19 cellular contexts compared by ENCODE assay signal in the genomic region with DNA sequence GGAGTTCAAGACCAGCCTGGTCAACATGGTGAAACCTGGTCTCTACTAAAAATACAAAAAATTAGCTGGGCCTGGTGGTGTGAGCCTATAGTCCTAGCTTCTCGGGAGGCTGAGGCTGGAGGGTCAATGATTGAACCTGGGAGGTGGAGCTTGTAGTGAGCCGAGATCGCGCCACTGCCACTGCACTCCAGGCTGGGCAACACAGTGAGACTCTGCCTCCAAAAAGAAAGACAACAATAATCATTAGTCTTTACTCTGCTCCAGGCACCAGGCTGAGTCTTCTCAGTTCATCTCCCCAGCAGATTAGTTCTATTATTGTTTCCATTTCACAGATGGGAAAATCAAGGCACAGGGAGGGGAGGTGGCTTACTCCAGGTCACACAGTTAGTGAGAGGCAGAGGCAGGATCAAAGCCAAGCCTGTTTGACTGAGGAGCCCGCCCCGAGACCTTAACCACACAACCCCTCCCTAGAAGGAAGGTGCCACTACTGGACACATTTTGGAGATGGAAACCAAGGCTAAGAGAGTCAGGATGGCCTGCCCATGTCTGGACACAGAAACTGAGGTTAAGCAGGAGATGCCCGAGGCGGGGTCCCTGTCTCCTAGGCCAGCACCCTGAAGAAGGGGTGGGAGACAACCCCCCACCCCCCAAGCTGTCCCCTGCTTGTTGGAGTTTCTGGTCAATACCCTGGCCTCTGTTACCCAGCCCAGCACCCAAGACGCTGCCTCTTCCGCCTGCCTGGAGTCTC.
DNase-seq lines count a peak whose midpoint lies in the region; FAIRE-seq and TF ChIP-seq lines count a peak whose summit lies in the region.
"Had no signal": no experiment of that assay in that cellular context is flagged by ENCODE, and none has a peak within 500 bp of the region (broad histone marks: within the 10 kb centered on the region; RNA-seq: fewer than 3 reads in every experiment).

No MANE protein-coding gene starts in this region.

- H3K4me1 ChIP-seq in mucosa of rectum (ENCODE audit: control insufficient read depth in 2 of 2, insufficient read depth in 2 of 2, low read length in 2 of 2) (peaks cover 13 to 19% of the 10 kb centered on the region in 2 donors), tibial artery (peaks cover 0 to 18% (median 5%) of the 10 kb centered on the region in 4 donors), trophoblast cell (ENCODE audit: control insufficient read depth in 1 of 2, insufficient read depth in 2 of 2, low read length in 2 of 2) (peaks cover 0 to 3% of the 10 kb centered on the region in 2 experiments)
- H3K4me1 ChIP-seq: gastrocnemius medialis had no signal

- POLR2A ChIA-PET in MCF 10A (lab: Yijun Ruan, JAX), result interaction anchor here (0.6 to 1.6 kb wide), 9 partner anchors 10 to 162 kb away, joined by 3 to 6 read pairs (median 3); no protein-coding TSS in a partner anchor

- H2BK12ac ChIP-seq in trophoblast cell (ENCODE audit: low read length), result no peak overlapping the region

- CTCF ChIA-PET in MCF 10A (lab: Yijun Ruan, JAX), result interaction anchor here (0.6 to 1.4 kb wide), 4 partner anchors 10 to 416 kb away, joined by 3 to 4 read pairs (median 3); no protein-coding TSS in a partner anchor

- H3K36me3 ChIP-seq in mucosa of rectum (ENCODE audit: control insufficient read depth in 2 of 2, insufficient read depth in 2 of 2, low read length in 2 of 2) (no peaks in the 10 kb centered on the region), tibial artery (no peaks in the 10 kb centered on the region), trophoblast cell (ENCODE audit: control insufficient read depth in 1 of 2, insufficient read depth in 2 of 2, low read length in 2 of 2) (no peaks in the 10 kb centered on the region)
- H3K36me3 ChIP-seq: cardiac muscle cell, gastrocnemius medialis, ovary had no signal

- BruUV-seq in MCF 10A (replicated peaks; lab: Mats Ljungman, UMichigan), result no TSS peak

- no peak overlapping the region for H4K8ac ChIP-seq in trophoblast cell (ENCODE audit: low read depth, low read length)

- intact Hi-C loops in MCF 10A (cut with micrococcal nuclease) (loop anchor here (5.0 kb wide), 1 partner anchor 111 kb away; no protein-coding TSS in a partner anchor), tibial artery (cut with DNase I; ENCODE audit: low total_unique reads) (no loop called here)

- peak overlapping the region; percentile 69 for H3K27ac Mint-ChIP-seq in MCF 10A (ENCODE audit: low read depth, unreplicated experiment)
- H3K27ac Mint-ChIP-seq: activated naive CD4-positive, alpha-beta T cell treated with anti-CD3 and anti-CD28 coated beads, Interleukin-2, amount 50 U/mL, for 24 hours; B cell had no signal

- H3K36me3 Mint-ChIP-seq in MCF 10A (ENCODE audit: insufficient read depth, unreplicated experiment), result no peaks in the 10 kb centered on the region
- H3K36me3 Mint-ChIP-seq: activated naive CD4-positive, alpha-beta T cell treated with anti-CD3 and anti-CD28 coated beads, Interleukin-2, amount 50 U/mL, for 24 hours had no signal

- no peak overlapping the region for H4K91ac ChIP-seq in trophoblast cell (ENCODE audit: low read depth, low read length)

- TF ChIP-seq CTCF in MCF 10A (IDR thresholded peaks at IDR 0.05; ENCODE audit: unreplicated experiment) (no peak), tibial artery (IDR thresholded peaks at IDR 0.05) (no peak)

- no peak overlapping the region for H3K4me3 ChIP-seq in mucosa of rectum (ENCODE audit: low read length in 2 of 2)
- H3K4me3 ChIP-seq in tibial artery, result no peak overlapping the region
- no peak overlapping the region for H3K4me3 ChIP-seq in trophoblast cell (ENCODE audit: low read depth, low read length)
- H3K4me3 ChIP-seq: cardiac muscle cell, gastrocnemius medialis, ovary had no signal

- H3K14ac ChIP-seq in trophoblast cell (ENCODE audit: low read length), result no peak overlapping the region

- H3K4me3 Mint-ChIP-seq in MCF 10A (ENCODE audit: unreplicated experiment), result no peak overlapping the region
- H3K4me3 Mint-ChIP-seq: activated naive CD4-positive, alpha-beta T cell treated with anti-CD3 and anti-CD28 coated beads, Interleukin-2, amount 50 U/mL, for 24 hours; B cell had no signal

- no peaks in the 10 kb centered on the region for H3K79me1 ChIP-seq in trophoblast cell (ENCODE audit: low read length)

- no peak overlapping the region for H3K18ac ChIP-seq in trophoblast cell (ENCODE audit: low read length)

- H3K27ac ChIP-seq in mucosa of rectum (ENCODE audit: low read depth in 2 of 2, low read length in 2 of 2), result peak overlapping the region; percentile 87 to 89
- H3K27ac ChIP-seq in tibial artery, result peak overlapping the region; percentile 11 to 18
- H3K27ac ChIP-seq in trophoblast cell (ENCODE audit: low read depth, low read length), result no peak overlapping the region
- H3K27ac ChIP-seq: cardiac muscle cell, ovary had no signal

- peak overlapping the region; percentile 38 to 66 for H3K9ac ChIP-seq in mucosa of rectum (ENCODE audit: low read depth in 1 of 2, low read length in 2 of 2)
- no peak overlapping the region for H3K9ac ChIP-seq in trophoblast cell (ENCODE audit: low read length)

- H3K4ac ChIP-seq in trophoblast cell (ENCODE audit: low read depth, low read length), result no peak overlapping the region

- FAIRE-seq in HTR-8/SVneo (lab: Jason Lieb, UNC), result peak; percentile 28
- FAIRE-seq: GM18507 had no signal

- no peak overlapping the region for H2AK5ac ChIP-seq in trophoblast cell (ENCODE audit: low read length)

- H3K79me2 ChIP-seq in trophoblast cell (ENCODE audit: control insufficient read depth, insufficient read depth, low read length, poor library complexity), result no peaks in the 10 kb centered on the region

- no peaks in the 10 kb centered on the region for H3K9me3 ChIP-seq in mucosa of rectum (ENCODE audit: control insufficient read depth in 2 of 2, low read length in 2 of 2)
- H3K9me3 ChIP-seq in tibial artery, result no peaks in the 10 kb centered on the region
- H3K9me3 ChIP-seq in trophoblast cell (ENCODE audit: insufficient read depth, low read depth, low read length), result no peaks in the 10 kb centered on the region
- H3K9me3 ChIP-seq: gastrocnemius medialis, ovary had no signal

- H3K23ac ChIP-seq in trophoblast cell (ENCODE audit: low read length), result no peak overlapping the region

- H2AFZ ChIP-seq in trophoblast cell (ENCODE audit: insufficient read depth, low read length, poor library complexity), result no peak overlapping the region

- H2BK120ac ChIP-seq in trophoblast cell (ENCODE audit: insufficient read depth, low read length, poor library complexity), result no peak overlapping the region

- H3K27me3 ChIP-seq in mucosa of rectum (ENCODE audit: control insufficient read depth in 2 of 2, insufficient read depth in 2 of 2, low read length in 2 of 2) (no peaks in the 10 kb centered on the region), tibial artery (no peaks in the 10 kb centered on the region), trophoblast cell (ENCODE audit: insufficient read depth, low read length) (no peaks in the 10 kb centered on the region)
- H3K27me3 ChIP-seq: cardiac muscle cell, gastrocnemius medialis, ovary had no signal

- H4K12ac ChIP-seq in trophoblast cell (ENCODE audit: low read depth, low read length), result no peak overlapping the region

- H3K9me3 Mint-ChIP-seq in MCF 10A (ENCODE audit: unreplicated experiment), result no peaks in the 10 kb centered on the region
- H3K9me3 Mint-ChIP-seq: activated naive CD4-positive, alpha-beta T cell treated with anti-CD3 and anti-CD28 coated beads, Interleukin-2, amount 50 U/mL, for 24 hours had no signal

- DNase-seq in HTR-8/SVneo (ENCODE audit: insufficient read length, low spot score) (no peak), MCF 10A (ENCODE audit: unreplicated experiment) (no peak), tibial artery (no peak), NCI-H446 treated with DMSO at 0.1 percent for 48 hours (lab: John Stamatoyannopoulos, UW) (no peak), trophoblast cell (no peak), GM03348 (ENCODE audit: low spot score) (no peak)
- DNase-seq: DMS153, Karpas-422, NCI-H1436 treated with DMSO at 0.1 percent for 48 hours, NCI-H226, ovary, SHP77, T1000 had no signal

- no peak overlapping the region for H2BK5ac ChIP-seq in trophoblast cell (ENCODE audit: low read depth, low read length, poor library complexity)

- no peak overlapping the region for H3K4me2 ChIP-seq in trophoblast cell (ENCODE audit: low read length)

- H3K4me1 Mint-ChIP-seq in MCF 10A (ENCODE audit: insufficient read depth, unreplicated experiment), result peaks cover 26% of the 10 kb centered on the region
- H3K4me1 Mint-ChIP-seq: activated naive CD4-positive, alpha-beta T cell treated with anti-CD3 and anti-CD28 coated beads, Interleukin-2, amount 50 U/mL, for 24 hours; B cell had no signal

- H3K27me3 Mint-ChIP-seq in MCF 10A (ENCODE audit: insufficient read depth, unreplicated experiment), result no peaks in the 10 kb centered on the region

- no CpG with 5 or more reads among the region's 10 CpGs for WGBS in trophoblast cell (ENCODE audit: extremely low coverage, insufficient coverage, insufficient read length)
